In the genomic region with DNA sequence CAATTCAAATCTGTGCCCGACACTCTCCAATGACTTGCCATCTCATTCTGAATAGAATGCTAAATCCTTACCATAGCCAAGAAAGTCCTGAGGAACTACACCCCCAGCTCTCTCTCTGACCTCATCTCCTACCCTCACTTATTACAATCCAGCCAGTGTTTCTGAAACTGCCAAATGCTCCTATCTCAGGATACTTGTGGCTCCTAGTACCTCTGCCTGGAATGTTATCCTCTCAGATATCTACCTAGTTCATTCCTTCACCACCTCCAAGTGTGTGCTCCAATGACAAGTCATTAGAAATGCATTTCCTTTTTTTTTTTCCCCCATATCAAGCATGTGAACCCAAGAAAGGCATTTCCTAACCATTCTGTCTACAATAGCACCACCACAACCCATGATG, we compare ENCODE assay signal across 2 cellular contexts.
TF ChIP-seq lines count a peak whose summit lies in the region.

No MANE protein-coding gene starts in this region.

TF ChIP-seq in liver, 16 proteins besides CTCF, POLR2A, EP300 and RAD21:
- TF ChIP-seq YY1 (IDR thresholded peaks at IDR 0.05) (no peak), JUND (IDR thresholded peaks at IDR 0.05) (no peak), SP1 (IDR thresholded peaks at IDR 0.05) (no peak), NR2F2 (IDR thresholded peaks at IDR 0.05) (no peak), RXRA (IDR thresholded peaks at IDR 0.05) (no peak), EGR1 (IDR thresholded peaks at IDR 0.05; ENCODE audit: low read depth in 2 of 2) (no peak), FOXA2 (IDR thresholded peaks at IDR 0.05) (no peak), HNF4G (IDR thresholded peaks at IDR 0.05) (no peak), HNF4A (conservative IDR thresholded peaks at IDR 0.05) (no peak)
- TF ChIP-seq, protein P1, sequence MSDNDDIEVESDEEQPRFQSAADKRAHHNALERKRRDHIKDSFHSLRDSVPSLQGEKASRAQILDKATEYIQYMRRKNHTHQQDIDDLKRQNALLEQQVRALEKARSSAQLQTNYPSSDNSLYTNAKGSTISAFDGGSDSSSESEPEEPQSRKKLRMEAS (IDR thresholded peaks at IDR 0.05): no peak

TF ChIP-seq in HepG2, 621 proteins besides CTCF, POLR2A, EP300 and RAD21:
- TF ChIP-seq, protein P2, sequence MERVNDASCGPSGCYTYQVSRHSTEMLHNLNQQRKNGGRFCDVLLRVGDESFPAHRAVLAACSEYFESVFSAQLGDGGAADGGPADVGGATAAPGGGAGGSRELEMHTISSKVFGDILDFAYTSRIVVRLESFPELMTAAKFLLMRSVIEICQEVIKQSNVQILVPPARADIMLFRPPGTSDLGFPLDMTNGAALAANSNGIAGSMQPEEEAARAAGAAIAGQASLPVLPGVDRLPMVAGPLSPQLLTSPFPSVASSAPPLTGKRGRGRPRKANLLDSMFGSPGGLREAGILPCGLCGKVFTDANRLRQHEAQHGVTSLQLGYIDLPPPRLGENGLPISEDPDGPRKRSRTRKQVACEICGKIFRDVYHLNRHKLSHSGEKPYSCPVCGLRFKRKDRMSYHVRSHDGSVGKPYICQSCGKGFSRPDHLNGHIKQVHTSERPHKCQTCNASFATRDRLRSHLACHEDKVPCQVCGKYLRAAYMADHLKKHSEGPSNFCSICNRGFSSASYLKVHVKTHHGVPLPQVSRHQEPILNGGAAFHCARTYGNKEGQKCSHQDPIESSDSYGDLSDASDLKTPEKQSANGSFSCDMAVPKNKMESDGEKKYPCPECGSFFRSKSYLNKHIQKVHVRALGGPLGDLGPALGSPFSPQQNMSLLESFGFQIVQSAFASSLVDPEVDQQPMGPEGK (CRISPR knock-in tag; IDR thresholded peaks at IDR 0.05): no peak
- TF ChIP-seq ZNF678 (CRISPR knock-in tag; IDR thresholded peaks at IDR 0.05): no peak
